ENCODE assay signal across 16 cellular contexts in genomic region chr21:38905328-38905727, GRCh38.
DNase-seq lines count a peak whose midpoint lies in the region; ATAC-seq and TF ChIP-seq lines count a peak whose summit lies in the region.
"Had no signal": no experiment of that assay in that cellular context is flagged by ENCODE, and none has a peak within 500 bp of the region (broad histone marks: within the 10 kb centered on the region; RNA-seq: fewer than 3 reads in every experiment).

No MANE protein-coding gene starts in this region.

- in situ Hi-C loops in gastrocnemius medialis (cut with MboI; ENCODE audit: low sequenced_read_pairs in 4 of 4), result loop anchor here in 1 of 4 donors (10.0 kb wide), 1 partner anchor 81 kb away; no protein-coding TSS in a partner anchor

- H3K4me3 ChIP-seq in right atrium auricular region (no peak overlapping the region), heart right ventricle (no peak overlapping the region), esophagus (ENCODE audit: low read depth in 1 of 2, low read length in 2 of 2) (no peak overlapping the region), gastrocnemius medialis (no peak overlapping the region), coronary artery (no peak overlapping the region)

- H3K27me3 ChIP-seq in right atrium auricular region, result no peaks in the 10 kb centered on the region
- H3K27me3 ChIP-seq in heart right ventricle, result no peaks in the 10 kb centered on the region
- H3K27me3 ChIP-seq in esophagus (ENCODE audit: control insufficient read depth in 1 of 2, insufficient read depth in 2 of 2, low read length in 2 of 2), result no peaks in the 10 kb centered on the region
- H3K27me3 ChIP-seq in gastrocnemius medialis, result no peaks in the 10 kb centered on the region

- H3K27ac ChIP-seq in right atrium auricular region, result peak overlapping the region; percentile 70 to 82
- H3K27ac ChIP-seq in heart right ventricle, result peak overlapping the region in 2 of 10 donors; percentile 71 to 82
- H3K27ac ChIP-seq in esophagus (ENCODE audit: low read depth in 2 of 2, low read length in 1 of 2), result peak overlapping the region; percentile 70 to 92
- H3K27ac ChIP-seq in gastrocnemius medialis, result peak overlapping the region; percentile 88 to 95 (median 92)
- no peak overlapping the region for H3K27ac ChIP-seq in coronary artery

- H3K9me3 ChIP-seq in right atrium auricular region, result no peaks in the 10 kb centered on the region
- peaks cover 0 to 9% (median 0%) of the 10 kb centered on the region in 11 donors for H3K9me3 ChIP-seq in heart right ventricle
- no peaks in the 10 kb centered on the region for H3K9me3 ChIP-seq in esophagus (ENCODE audit: control insufficient read depth in 2 of 2, insufficient read depth in 1 of 2, low read depth in 1 of 2, low read length in 1 of 2)
- H3K9me3 ChIP-seq in gastrocnemius medialis, result no peaks in the 10 kb centered on the region

- no peak for ATAC-seq in heart right ventricle
- ATAC-seq in gastrocnemius medialis, result no peak
- no peak for ATAC-seq in GM18511 (IDR thresholded peaks at IDR 0.05; ENCODE audit: unreplicated experiment)
- ATAC-seq: Panc1 had no signal

- DNase-seq in right atrium auricular region (ENCODE audit: low spot score), result no peak
- DNase-seq in heart right ventricle, result no peak
- no peak for DNase-seq in gastrocnemius medialis
- no peak for DNase-seq in putamen (ENCODE audit: low spot score)
- no peak for DNase-seq in pons (ENCODE audit: low spot score)
- DNase-seq in coronary artery (ENCODE audit: low spot score), result no peak
- DNase-seq: C1 segment of cervical spinal cord, H7, Kasumi-1, NCI-H187 treated with DMSO at 0.1 percent for 48 hours, NCI-H2171, NCI-H446 treated with DMSO at 0.1 percent for 48 hours, NCI-H774 had no signal

- no peak for TF ChIP-seq CTCF in right atrium auricular region (IDR thresholded peaks at IDR 0.05)
- TF ChIP-seq CTCF in heart right ventricle (IDR thresholded peaks at IDR 0.05), result no peak
- TF ChIP-seq CTCF in gastrocnemius medialis (IDR thresholded peaks at IDR 0.05 in 4 of 5, conservative IDR thresholded peaks at IDR 0.05 in 1 of 5), result no peak
- TF ChIP-seq CTCF in coronary artery (IDR thresholded peaks at IDR 0.05), result no peak

- peaks cover 0 to 27% of the 10 kb centered on the region in 2 donors for H3K4me1 ChIP-seq in right atrium auricular region
- peaks cover 21 to 56% (median 38%) of the 10 kb centered on the region in 9 donors for H3K4me1 ChIP-seq in heart right ventricle
- peaks cover 10 to 22% of the 10 kb centered on the region in 2 donors for H3K4me1 ChIP-seq in esophagus (ENCODE audit: control insufficient read depth in 2 of 2, insufficient read depth in 2 of 2, low read length in 1 of 2)
- peaks cover 37 to 47% of the 10 kb centered on the region in 2 donors for H3K4me1 ChIP-seq in gastrocnemius medialis

- H3K36me3 ChIP-seq in right atrium auricular region (no peaks in the 10 kb centered on the region), heart right ventricle (no peaks in the 10 kb centered on the region), esophagus (ENCODE audit: control insufficient read depth in 2 of 2, insufficient read depth in 2 of 2, low read length in 1 of 2) (no peaks in the 10 kb centered on the region), gastrocnemius medialis (no peaks in the 10 kb centered on the region)

- 94 to 97% methylated on average over 4 of the region's 4 CpGs for WGBS in heart right ventricle, 2 donors
- WGBS in esophagus, 2 donors, result 75 to 82% methylated on average over 4 of the region's 4 CpGs

- no peak for TF ChIP-seq POLR2A in gastrocnemius medialis (IDR thresholded peaks at IDR 0.05)

- intact Hi-C loops in heart right ventricle (cut with DNase I), result loop anchor here in 6 of 10 donors (5.0 to 10.0 kb wide), 5 partner anchors 51 to 179 kb away; partner anchors contain the start of gene ETS2 (in 3 of the 6)
- intact Hi-C loops in gastrocnemius medialis (cut with DNase I; ENCODE audit: low total_unique reads), result no loop called here

Comparison
In these comparisons a context has a peak if more than half of its experiments do, and no peak if none do; other contexts are left out.
1. H3K27ac ChIP-seq: peak in right atrium auricular region (2 of 2), esophagus (2 of 2) and gastrocnemius medialis (4 of 4); none in coronary artery (0 of 2).